Comparison of ENCODE assay signal across 9 cellular contexts in genomic region chr22:38051900-38052862, GRCh38. TPM values are rescaled to one million over a fixed set of nuclear protein-coding genes. Genes with fewer than 3 reads are reported as not detected.
DNase-seq lines count a peak whose midpoint lies in the region; ATAC-seq, FAIRE-seq and TF ChIP-seq lines count a peak whose summit lies in the region.
"Had no signal": no experiment of that assay in that cellular context is flagged by ENCODE, and none has a peak within 500 bp of the region (broad histone marks: within the 10 kb centered on the region; RNA-seq: fewer than 3 reads in every experiment).

No MANE protein-coding gene starts in this region.

- H3K36me3 Mint-ChIP-seq in osteocyte (ENCODE audit: unreplicated experiment) = no peaks in the 10 kb centered on the region

- H3K9me3 ChIP-seq in thyroid gland = no peaks in the 10 kb centered on the region

- H3K9me3 Mint-ChIP-seq in osteocyte (ENCODE audit: unreplicated experiment) = no peaks in the 10 kb centered on the region

- no peaks in the 10 kb centered on the region for H3K36me3 ChIP-seq in thyroid gland

- DNase-seq in A172 (ENCODE audit: low spot score) = peak; percentile 42
- DNase-seq in NCI-H1092 (lab: John Stamatoyannopoulos, UW) = peak; percentile 68
- DNase-seq in SK-N-DZ (ENCODE audit: low spot score) = peak; percentile 91
- DNase-seq in activated gamma-delta T cell treated with Interleukin-2 at 50 U/mL for 16 hours = peak; percentile 81
- peak; percentile 67 to 93 for DNase-seq in frontal cortex (ENCODE audit: low spot score in 2 of 2)
- peak; percentile 90 for DNase-seq in osteocyte (ENCODE audit: extremely low spot score, unreplicated experiment)
- peak; percentile 83 to 84 for DNase-seq in thyroid gland

- H3K27ac ChIP-seq in thyroid gland = no peak overlapping the region

- H3K4me1 ChIP-seq in thyroid gland = no peaks in the 10 kb centered on the region

- no peak overlapping the region for H3K4me3 ChIP-seq in thyroid gland (replicated peaks in 1 of 3)

- H3K4me1 Mint-ChIP-seq in osteocyte (ENCODE audit: unreplicated experiment) = peaks cover 7% of the 10 kb centered on the region

- H3K27ac Mint-ChIP-seq in osteocyte (ENCODE audit: unreplicated experiment) = no peak overlapping the region

- 27 to 29% methylated on average over 25 to 30 of the region's 30 CpGs for WGBS in thyroid gland, 2 donors

- TF ChIP-seq POLR2A in thyroid gland (IDR thresholded peaks at IDR 0.05) = no peak

- H3K27me3 ChIP-seq in thyroid gland = no peaks in the 10 kb centered on the region

- ATAC-seq in GM18907 (IDR thresholded peaks at IDR 0.05; ENCODE audit: unreplicated experiment) = peak; percentile 67

- peaks cover 8% of the 10 kb centered on the region for H3K27me3 Mint-ChIP-seq in osteocyte (ENCODE audit: unreplicated experiment)

- intact Hi-C loops in thyroid gland (cut with DNase I) = loop anchor here (2.0 kb wide), 1 partner anchor 301 kb away; no protein-coding TSS in a partner anchor

- peak; percentile 92 for TF ChIP-seq CTCF in osteocyte (IDR thresholded peaks at IDR 0.05)
- TF ChIP-seq CTCF in thyroid gland (IDR thresholded peaks at IDR 0.05) = peak; percentile 70 to 96 (median 88)

- H3K4me3 Mint-ChIP-seq in osteocyte (ENCODE audit: unreplicated experiment) = no peak overlapping the region

- no peak for FAIRE-seq in frontal cortex (lab: Jason Lieb, UNC)

RNA-seq across cellular contexts. Expression of gene PICK1, which starts 5.0 kb away (rescaled TPM):
- 6.5 and 10.7 TPM in 2 replicates for total RNA-seq in A172 (2014; rRNA removed; shearing (Covaris generic))
- polyA plus RNA-seq in SK-N-DZ (2014; cell fraction: cytosol; rRNA removed) = 34.4 and 37.6 TPM in 2 replicates
- 139 and 169 TPM in 2 replicates for polyA plus RNA-seq in SK-N-DZ (2014; cell fraction: nucleus; rRNA removed)
- 24.9 TPM for total RNA-seq in frontal cortex
- 26.2 and 27.9 TPM in 2 replicates for total RNA-seq in osteocyte
- 10 to 100 TPM; 52.2 to 81.4 (median 57.5) TPM for total RNA-seq in thyroid gland

RNA-seq across cellular contexts. Expression of gene SLC16A8, which starts 31.8 kb away (rescaled TPM):
- total RNA-seq in A172 (2014; rRNA removed; shearing (Covaris generic)) = not detected in 2 replicates
- polyA plus RNA-seq in SK-N-DZ (2014; cell fraction: cytosol; rRNA removed) = not detected in 2 replicates
- polyA plus RNA-seq in SK-N-DZ (2014; cell fraction: nucleus; rRNA removed) = not detected in 2 replicates
- total RNA-seq in frontal cortex (3.7 TPM), osteocyte (not detected in 2 replicates), thyroid gland (1 to 10 TPM in 1 of 4 donors, under 1 TPM in 1, not detected in 2; 0.88 to 1.0 TPM)

RNA-seq across cellular contexts. Expression of gene BAIAP2L2, which starts 58.3 kb away (rescaled TPM):
- not detected in 2 replicates for total RNA-seq in A172 (2014; rRNA removed; shearing (Covaris generic))
- polyA plus RNA-seq in SK-N-DZ (2014; cell fraction: cytosol; rRNA removed) = 1.3 and 1.9 TPM in 2 replicates
- 2.5 and 5.6 TPM in 2 replicates for polyA plus RNA-seq in SK-N-DZ (2014; cell fraction: nucleus; rRNA removed)
- total RNA-seq in frontal cortex (under 0.01 TPM), osteocyte (0.39 and 0.48 TPM in 2 replicates), thyroid gland (1 to 10 TPM in 2 of 4 donors, under 1 TPM in 2; 0.50 to 1.7 (median 1.1) TPM)
- total RNA-seq: urinary bladder had no signal
